ENCODE assay signal across 1 cellular context in the genomic region with DNA sequence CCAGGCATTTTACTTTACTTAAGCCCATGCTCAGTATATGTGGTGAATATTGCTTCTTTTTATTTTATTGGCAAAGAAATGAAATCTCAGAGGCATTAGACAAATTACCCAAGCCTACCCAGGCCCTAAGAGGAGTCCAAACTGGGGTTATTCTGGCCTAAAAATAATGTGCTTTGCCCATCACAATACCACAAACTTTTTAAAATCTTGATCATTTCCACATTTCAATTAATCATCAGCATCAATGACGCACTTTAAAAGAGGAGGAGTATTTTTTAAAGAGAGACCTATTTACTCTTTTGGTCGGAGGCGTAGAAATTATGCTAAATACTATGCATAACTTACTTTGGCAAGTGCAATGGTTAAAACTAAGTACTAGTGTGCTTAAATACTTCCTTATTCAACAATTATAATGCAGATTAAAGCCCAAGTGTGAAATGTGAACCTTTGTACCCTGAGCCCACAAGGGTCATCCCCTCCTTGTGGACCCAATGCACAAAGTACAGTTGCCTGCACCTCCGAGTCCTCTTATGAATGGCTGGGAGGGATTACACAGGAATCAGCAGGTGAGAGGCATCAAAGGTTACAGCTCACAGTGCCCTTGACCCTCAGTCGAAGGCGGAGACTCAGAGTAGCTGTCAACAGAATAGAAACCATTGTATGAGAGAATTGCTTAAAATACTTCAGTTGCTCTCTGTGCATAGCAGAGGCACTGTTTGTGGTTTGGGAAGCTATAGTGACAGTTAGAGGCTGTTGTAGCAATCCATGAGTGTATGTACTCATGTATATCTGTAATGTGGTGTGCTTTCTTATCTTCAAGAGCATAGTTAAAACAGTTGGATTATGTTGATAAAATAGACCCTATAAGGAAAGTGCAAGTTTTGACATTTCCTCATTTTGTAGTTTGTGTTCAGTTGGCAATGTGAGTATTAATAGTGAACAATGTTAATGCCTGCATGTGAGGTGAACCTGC.
TF ChIP-seq lines count a peak whose summit lies in the region.

No MANE protein-coding gene starts in this region.

TF ChIP-seq in HepG2, 621 proteins besides CTCF, POLR2A, EP300 and RAD21 (continued from another document and continues in another):
- TF ChIP-seq, protein P1, sequence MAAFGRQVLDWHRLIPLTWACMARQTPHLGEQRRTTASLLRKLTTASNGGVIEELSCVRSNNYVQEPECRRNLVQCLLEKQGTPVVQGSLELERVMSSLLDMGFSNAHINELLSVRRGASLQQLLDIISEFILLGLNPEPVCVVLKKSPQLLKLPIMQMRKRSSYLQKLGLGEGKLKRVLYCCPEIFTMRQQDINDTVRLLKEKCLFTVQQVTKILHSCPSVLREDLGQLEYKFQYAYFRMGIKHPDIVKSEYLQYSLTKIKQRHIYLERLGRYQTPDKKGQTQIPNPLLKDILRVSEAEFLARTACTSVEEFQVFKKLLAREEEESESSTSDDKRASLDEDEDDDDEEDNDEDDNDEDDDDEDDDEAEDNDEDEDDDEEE (CRISPR knock-in tag; IDR thresholded peaks at IDR 0.05): no peak
- peak; percentile 91 for TF ChIP-seq HMG20A (CRISPR knock-in tag; IDR thresholded peaks at IDR 0.05; ENCODE audit: borderline replicate concordance)
- no peak for TF ChIP-seq ZNF546 (CRISPR knock-in tag; conservative IDR thresholded peaks at IDR 0.05)
- no peak for TF ChIP-seq HIVEP1 (CRISPR knock-in tag; IDR thresholded peaks at IDR 0.05)
- TF ChIP-seq, protein P2, sequence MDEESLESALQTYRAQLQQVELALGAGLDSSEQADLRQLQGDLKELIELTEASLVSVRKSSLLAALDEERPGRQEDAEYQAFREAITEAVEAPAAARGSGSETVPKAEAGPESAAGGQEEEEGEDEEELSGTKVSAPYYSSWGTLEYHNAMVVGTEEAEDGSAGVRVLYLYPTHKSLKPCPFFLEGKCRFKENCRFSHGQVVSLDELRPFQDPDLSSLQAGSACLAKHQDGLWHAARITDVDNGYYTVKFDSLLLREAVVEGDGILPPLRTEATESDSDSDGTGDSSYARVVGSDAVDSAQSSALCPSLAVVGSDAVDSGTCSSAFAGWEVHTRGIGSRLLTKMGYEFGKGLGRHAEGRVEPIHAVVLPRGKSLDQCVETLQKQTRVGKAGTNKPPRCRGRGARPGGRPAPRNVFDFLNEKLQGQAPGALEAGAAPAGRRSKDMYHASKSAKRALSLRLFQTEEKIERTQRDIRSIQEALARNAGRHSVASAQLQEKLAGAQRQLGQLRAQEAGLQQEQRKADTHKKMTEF (CRISPR knock-in tag; IDR thresholded peaks at IDR 0.05): peak; percentile 93
- peak; percentile 97 for TF ChIP-seq NR2C2 (CRISPR knock-in tag; IDR thresholded peaks at IDR 0.05; ENCODE audit: borderline replicate concordance)
- TF ChIP-seq TGIF2 (CRISPR knock-in tag; IDR thresholded peaks at IDR 0.05): peak; percentile 70
- TF ChIP-seq, protein P3, sequence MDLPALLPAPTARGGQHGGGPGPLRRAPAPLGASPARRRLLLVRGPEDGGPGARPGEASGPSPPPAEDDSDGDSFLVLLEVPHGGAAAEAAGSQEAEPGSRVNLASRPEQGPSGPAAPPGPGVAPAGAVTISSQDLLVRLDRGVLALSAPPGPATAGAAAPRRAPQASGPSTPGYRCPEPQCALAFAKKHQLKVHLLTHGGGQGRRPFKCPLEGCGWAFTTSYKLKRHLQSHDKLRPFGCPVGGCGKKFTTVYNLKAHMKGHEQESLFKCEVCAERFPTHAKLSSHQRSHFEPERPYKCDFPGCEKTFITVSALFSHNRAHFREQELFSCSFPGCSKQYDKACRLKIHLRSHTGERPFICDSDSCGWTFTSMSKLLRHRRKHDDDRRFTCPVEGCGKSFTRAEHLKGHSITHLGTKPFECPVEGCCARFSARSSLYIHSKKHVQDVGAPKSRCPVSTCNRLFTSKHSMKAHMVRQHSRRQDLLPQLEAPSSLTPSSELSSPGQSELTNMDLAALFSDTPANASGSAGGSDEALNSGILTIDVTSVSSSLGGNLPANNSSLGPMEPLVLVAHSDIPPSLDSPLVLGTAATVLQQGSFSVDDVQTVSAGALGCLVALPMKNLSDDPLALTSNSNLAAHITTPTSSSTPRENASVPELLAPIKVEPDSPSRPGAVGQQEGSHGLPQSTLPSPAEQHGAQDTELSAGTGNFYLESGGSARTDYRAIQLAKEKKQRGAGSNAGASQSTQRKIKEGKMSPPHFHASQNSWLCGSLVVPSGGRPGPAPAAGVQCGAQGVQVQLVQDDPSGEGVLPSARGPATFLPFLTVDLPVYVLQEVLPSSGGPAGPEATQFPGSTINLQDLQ (CRISPR knock-in tag; IDR thresholded peaks at IDR 0.05): no peak
- no peak for TF ChIP-seq POLR2G (IDR thresholded peaks at IDR 0.05; ENCODE audit: low read depth, low read length)
- peak; percentile 77; the same call in 1 of the 2 replicates for TF ChIP-seq DPF2 (CRISPR knock-in tag; IDR thresholded peaks at IDR 0.05; ENCODE audit: borderline replicate concordance, low read depth)
- TF ChIP-seq FOSL2 (CRISPR knock-in tag; IDR thresholded peaks at IDR 0.05): peak; percentile 81
- no peak for TF ChIP-seq AGO2 (optimal IDR thresholded peaks at IDR 0.05; ENCODE audit: low read depth, low read length)
- TF ChIP-seq TBX3 (IDR thresholded peaks at IDR 0.05; ENCODE audit: borderline replicate concordance): peak; percentile 93
- no peak for TF ChIP-seq ZFP37 (CRISPR knock-in tag; IDR thresholded peaks at IDR 0.05; ENCODE audit: borderline replicate concordance)
- TF ChIP-seq, protein P4, sequence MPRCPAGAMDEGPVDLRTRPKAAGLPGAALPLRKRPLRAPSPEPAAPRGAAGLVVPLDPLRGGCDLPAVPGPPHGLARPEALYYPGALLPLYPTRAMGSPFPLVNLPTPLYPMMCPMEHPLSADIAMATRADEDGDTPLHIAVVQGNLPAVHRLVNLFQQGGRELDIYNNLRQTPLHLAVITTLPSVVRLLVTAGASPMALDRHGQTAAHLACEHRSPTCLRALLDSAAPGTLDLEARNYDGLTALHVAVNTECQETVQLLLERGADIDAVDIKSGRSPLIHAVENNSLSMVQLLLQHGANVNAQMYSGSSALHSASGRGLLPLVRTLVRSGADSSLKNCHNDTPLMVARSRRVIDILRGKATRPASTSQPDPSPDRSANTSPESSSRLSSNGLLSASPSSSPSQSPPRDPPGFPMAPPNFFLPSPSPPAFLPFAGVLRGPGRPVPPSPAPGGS (CRISPR knock-in tag; IDR thresholded peaks at IDR 0.05): no peak
- TF ChIP-seq, protein P5, sequence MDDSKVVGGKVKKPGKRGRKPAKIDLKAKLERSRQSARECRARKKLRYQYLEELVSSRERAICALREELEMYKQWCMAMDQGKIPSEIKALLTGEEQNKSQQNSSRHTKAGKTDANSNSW (CRISPR knock-in tag; IDR thresholded peaks at IDR 0.05; ENCODE audit: borderline replicate concordance): no peak
- TF ChIP-seq, protein P6, sequence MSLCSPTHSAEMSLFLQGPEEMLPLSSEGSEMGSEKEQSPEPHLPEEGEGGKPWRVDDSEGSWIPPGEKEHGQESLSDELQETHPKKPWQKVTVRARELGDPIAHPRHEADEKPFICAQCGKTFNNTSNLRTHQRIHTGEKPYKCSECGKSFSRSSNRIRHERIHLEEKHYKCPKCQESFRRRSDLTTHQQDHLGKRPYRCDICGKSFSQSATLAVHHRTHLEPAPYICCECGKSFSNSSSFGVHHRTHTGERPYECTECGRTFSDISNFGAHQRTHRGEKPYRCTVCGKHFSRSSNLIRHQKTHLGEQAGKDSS (CRISPR knock-in tag; IDR thresholded peaks at IDR 0.05; ENCODE audit: borderline replicate concordance, low read depth): peak; percentile 34; the same call in 1 of the 2 replicates
- TF ChIP-seq ZNF232 (CRISPR knock-in tag; IDR thresholded peaks at IDR 0.05; ENCODE audit: borderline replicate concordance): peak; percentile 68; the same call in 1 of the 2 replicates
- TF ChIP-seq ZNF256 (CRISPR knock-in tag; conservative IDR thresholded peaks at IDR 0.05): no peak
- TF ChIP-seq ZKSCAN5 (CRISPR knock-in tag; IDR thresholded peaks at IDR 0.05): no peak
- TF ChIP-seq ZNF143 (CRISPR knock-in tag; IDR thresholded peaks at IDR 0.05): no peak
- TF ChIP-seq TCF7 (IDR thresholded peaks at IDR 0.05; ENCODE audit: low read depth): peak; percentile 94
- TF ChIP-seq, protein P7, sequence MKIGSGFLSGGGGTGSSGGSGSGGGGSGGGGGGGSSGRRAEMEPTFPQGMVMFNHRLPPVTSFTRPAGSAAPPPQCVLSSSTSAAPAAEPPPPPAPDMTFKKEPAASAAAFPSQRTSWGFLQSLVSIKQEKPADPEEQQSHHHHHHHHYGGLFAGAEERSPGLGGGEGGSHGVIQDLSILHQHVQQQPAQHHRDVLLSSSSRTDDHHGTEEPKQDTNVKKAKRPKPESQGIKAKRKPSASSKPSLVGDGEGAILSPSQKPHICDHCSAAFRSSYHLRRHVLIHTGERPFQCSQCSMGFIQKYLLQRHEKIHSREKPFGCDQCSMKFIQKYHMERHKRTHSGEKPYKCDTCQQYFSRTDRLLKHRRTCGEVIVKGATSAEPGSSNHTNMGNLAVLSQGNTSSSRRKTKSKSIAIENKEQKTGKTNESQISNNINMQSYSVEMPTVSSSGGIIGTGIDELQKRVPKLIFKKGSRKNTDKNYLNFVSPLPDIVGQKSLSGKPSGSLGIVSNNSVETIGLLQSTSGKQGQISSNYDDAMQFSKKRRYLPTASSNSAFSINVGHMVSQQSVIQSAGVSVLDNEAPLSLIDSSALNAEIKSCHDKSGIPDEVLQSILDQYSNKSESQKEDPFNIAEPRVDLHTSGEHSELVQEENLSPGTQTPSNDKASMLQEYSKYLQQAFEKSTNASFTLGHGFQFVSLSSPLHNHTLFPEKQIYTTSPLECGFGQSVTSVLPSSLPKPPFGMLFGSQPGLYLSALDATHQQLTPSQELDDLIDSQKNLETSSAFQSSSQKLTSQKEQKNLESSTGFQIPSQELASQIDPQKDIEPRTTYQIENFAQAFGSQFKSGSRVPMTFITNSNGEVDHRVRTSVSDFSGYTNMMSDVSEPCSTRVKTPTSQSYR (CRISPR knock-in tag; IDR thresholded peaks at IDR 0.05; ENCODE audit: borderline replicate concordance): peak; percentile 63; the same call in 1 of the 2 replicates
- no peak for TF ChIP-seq SYNCRIP (IDR thresholded peaks at IDR 0.05; ENCODE audit: insufficient read depth, low read depth, low read length)
- peak; percentile 41 for TF ChIP-seq PHF5A (CRISPR knock-in tag; IDR thresholded peaks at IDR 0.05; ENCODE audit: low read depth, unreplicated experiment)
- peak; percentile 92 for TF ChIP-seq IRF2 (CRISPR knock-in tag; IDR thresholded peaks at IDR 0.05)
- TF ChIP-seq KLF12 (CRISPR knock-in tag; IDR thresholded peaks at IDR 0.05; ENCODE audit: borderline replicate concordance): no peak
- TF ChIP-seq, protein P8, sequence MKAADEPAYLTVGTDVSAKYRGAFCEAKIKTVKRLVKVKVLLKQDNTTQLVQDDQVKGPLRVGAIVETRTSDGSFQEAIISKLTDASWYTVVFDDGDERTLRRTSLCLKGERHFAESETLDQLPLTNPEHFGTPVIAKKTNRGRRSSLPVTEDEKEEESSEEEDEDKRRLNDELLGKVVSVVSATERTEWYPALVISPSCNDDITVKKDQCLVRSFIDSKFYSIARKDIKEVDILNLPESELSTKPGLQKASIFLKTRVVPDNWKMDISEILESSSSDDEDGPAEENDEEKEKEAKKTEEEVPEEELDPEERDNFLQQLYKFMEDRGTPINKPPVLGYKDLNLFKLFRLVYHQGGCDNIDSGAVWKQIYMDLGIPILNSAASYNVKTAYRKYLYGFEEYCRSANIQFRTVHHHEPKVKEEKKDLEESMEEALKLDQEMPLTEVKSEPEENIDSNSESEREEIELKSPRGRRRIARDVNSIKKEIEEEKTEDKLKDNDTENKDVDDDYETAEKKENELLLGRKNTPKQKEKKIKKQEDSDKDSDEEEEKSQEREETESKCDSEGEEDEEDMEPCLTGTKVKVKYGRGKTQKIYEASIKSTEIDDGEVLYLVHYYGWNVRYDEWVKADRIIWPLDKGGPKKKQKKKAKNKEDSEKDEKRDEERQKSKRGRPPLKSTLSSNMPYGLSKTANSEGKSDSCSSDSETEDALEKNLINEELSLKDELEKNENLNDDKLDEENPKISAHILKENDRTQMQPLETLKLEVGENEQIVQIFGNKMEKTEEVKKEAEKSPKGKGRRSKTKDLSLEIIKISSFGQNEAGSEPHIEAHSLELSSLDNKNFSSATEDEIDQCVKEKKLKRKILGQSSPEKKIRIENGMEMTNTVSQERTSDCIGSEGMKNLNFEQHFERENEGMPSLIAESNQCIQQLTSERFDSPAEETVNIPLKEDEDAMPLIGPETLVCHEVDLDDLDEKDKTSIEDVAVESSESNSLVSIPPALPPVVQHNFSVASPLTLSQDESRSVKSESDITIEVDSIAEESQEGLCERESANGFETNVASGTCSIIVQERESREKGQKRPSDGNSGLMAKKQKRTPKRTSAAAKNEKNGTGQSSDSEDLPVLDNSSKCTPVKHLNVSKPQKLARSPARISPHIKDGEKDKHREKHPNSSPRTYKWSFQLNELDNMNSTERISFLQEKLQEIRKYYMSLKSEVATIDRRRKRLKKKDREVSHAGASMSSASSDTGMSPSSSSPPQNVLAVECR (CRISPR knock-in tag; IDR thresholded peaks at IDR 0.05; ENCODE audit: borderline replicate concordance): peak; percentile 25; the same call in 1 of the 2 replicates
- TF ChIP-seq, protein P9, sequence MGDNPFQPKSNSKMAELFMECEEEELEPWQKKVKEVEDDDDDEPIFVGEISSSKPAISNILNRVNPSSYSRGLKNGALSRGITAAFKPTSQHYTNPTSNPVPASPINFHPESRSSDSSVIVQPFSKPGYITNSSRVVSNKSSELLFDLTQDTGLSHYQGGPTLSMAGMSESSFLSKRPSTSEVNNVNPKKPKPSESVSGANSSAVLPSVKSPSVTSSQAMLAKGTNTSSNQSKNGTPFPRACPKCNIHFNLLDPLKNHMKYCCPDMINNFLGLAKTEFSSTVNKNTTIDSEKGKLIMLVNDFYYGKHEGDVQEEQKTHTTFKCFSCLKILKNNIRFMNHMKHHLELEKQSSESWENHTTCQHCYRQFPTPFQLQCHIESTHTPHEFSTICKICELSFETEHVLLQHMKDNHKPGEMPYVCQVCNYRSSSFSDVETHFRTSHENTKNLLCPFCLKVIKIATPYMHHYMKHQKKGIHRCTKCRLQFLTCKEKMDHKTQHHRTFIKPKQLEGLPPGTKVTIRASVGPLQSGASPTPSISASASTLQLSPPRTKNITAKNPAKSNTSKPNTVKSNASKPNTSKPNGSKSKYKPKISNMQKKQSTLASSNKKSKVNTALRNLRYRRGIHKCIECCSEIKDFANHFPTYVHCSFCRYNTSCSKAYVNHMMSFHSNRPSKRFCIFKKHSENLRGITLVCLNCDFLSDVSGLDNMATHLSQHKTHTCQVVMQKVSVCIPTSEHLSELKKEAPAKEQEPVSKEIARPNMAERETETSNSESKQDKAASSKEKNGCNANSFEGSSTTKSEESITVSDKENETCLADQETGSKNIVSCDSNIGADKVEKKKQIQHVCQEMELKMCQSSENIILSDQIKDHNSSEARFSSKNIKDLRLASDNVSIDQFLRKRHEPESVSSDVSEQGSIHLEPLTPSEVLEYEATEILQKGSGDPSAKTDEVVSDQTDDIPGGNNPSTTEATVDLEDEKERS (CRISPR knock-in tag; IDR thresholded peaks at IDR 0.05): peak; percentile 95
- TF ChIP-seq, protein P10, sequence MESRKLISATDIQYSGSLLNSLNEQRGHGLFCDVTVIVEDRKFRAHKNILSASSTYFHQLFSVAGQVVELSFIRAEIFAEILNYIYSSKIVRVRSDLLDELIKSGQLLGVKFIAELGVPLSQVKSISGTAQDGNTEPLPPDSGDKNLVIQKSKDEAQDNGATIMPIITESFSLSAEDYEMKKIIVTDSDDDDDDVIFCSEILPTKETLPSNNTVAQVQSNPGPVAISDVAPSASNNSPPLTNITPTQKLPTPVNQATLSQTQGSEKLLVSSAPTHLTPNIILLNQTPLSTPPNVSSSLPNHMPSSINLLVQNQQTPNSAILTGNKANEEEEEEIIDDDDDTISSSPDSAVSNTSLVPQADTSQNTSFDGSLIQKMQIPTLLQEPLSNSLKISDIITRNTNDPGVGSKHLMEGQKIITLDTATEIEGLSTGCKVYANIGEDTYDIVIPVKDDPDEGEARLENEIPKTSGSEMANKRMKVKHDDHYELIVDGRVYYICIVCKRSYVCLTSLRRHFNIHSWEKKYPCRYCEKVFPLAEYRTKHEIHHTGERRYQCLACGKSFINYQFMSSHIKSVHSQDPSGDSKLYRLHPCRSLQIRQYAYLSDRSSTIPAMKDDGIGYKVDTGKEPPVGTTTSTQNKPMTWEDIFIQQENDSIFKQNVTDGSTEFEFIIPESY (CRISPR knock-in tag; IDR thresholded peaks at IDR 0.05): peak; percentile 72; the same call in 1 of the 2 replicates
